In the genomic region with DNA sequence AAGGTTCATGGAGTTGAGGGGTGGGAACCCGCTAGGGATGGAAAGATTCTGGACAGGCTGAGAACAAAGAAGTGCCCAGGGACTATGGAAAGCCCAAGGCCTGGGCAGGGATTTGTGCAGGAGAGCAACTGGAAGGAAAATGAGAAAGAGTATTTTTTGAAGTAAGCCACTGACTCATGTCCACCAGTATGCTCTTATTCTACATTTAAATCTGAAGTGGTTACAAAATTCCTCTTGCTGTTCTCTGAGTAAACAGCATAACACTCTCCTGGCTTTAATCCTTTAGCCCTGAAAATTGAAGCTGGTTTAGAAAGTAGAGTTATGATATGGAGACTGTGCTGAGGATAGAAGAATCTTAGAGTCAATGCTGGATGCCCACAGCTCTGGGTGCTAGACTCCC, we compare ENCODE assay signal across 30 cellular contexts.
DNase-seq lines count a peak whose midpoint lies in the region; ATAC-seq and TF ChIP-seq lines count a peak whose summit lies in the region.
"Had no signal": no experiment of that assay in that cellular context is flagged by ENCODE, and none has a peak within 500 bp of the region (broad histone marks: within the 10 kb centered on the region; RNA-seq: fewer than 3 reads in every experiment).

No MANE protein-coding gene starts in this region.

- H3K4me3 ChIP-seq in AG09309 (ENCODE audit: control insufficient read depth, low read depth, low read length), result no peak overlapping the region
- H3K4me3 ChIP-seq in fibroblast of the aortic adventitia (ENCODE audit: low read depth, low read length), result no peak overlapping the region
- no peak overlapping the region for H3K4me3 ChIP-seq in retinal pigment epithelial cell (ENCODE audit: low read length)
- H3K4me3 ChIP-seq: gastrocnemius medialis, left ventricle myocardium inferior, stomach, tibial nerve had no signal

- TF ChIP-seq CTCF in AG09309 (IDR thresholded peaks at IDR 0.05; ENCODE audit: control insufficient read depth, insufficient read depth, low read depth, low read length, missing control alignments), result no peak
- TF ChIP-seq CTCF in fibroblast of the aortic adventitia (IDR thresholded peaks at IDR 0.05; ENCODE audit: insufficient read depth, low read length), result no peak
- TF ChIP-seq CTCF in retinal pigment epithelial cell (conservative IDR thresholded peaks at IDR 0.05; ENCODE audit: low read depth, low read length), result no peak

- ATAC-seq in HG02623 (IDR thresholded peaks at IDR 0.05; ENCODE audit: unreplicated experiment), result no peak
- ATAC-seq: gastrocnemius medialis; naive thymus-derived CD8-positive, alpha-beta T cell had no signal

- DNase-seq in AG09309 (ENCODE audit: low read depth) (peak; percentile 5), LHCN-M2 (ENCODE audit: low read depth) (peak; percentile 21), fibroblast of the aortic adventitia (ENCODE audit: low read depth) (peak; percentile 1), retinal pigment epithelial cell (ENCODE audit: low read depth) (peak; percentile 20), NCI-H345 treated with DMSO at 0.1 percent for 48 hours (lab: John Stamatoyannopoulos, UW; ENCODE audit: unreplicated experiment) (no peak), NCI-H748 (lab: John Stamatoyannopoulos, UW; ENCODE audit: unreplicated experiment) (no peak), cortex of kidney (lab: John Stamatoyannopoulos, UW) (no peak)
- DNase-seq: ACHN; activated CD4-positive, alpha-beta T cell treated with anti-CD3 and anti-CD28 coated beads, Interleukin-2, amount 10 ng/mL, durations not matched to agents 24 days and 14 days; activated T-cell treated with anti-CD3 and anti-CD28 coated beads, Interleukin-2, amount 50 U/mL, for 48 hours; Calu3; effector CD8-positive, alpha-beta T cell; gastrocnemius medialis; GOT3; hypothalamus; immature natural killer cell; left ventricle myocardium inferior; midbrain; naive thymus-derived CD8-positive, alpha-beta T cell; NCI-H1105; NCI-H1930; NCI-H526 treated with DMSO at 0.1 percent for 48 hours; retina; SIG-M5; stimulated activated CD4-positive, alpha-beta T cell treated with anti-CD3 and anti-CD28 coated beads, Interleukin-2, amount 100 ng/mL, for 24 hours; stomach; T-helper 9 cell; WERI-Rb-1 had no signal

Comparison
In these comparisons a context has a peak if more than half of its experiments do, and no peak if none do; other contexts are left out.
1. DNase-seq: peak in AG09309 (single experiment), LHCN-M2 (single experiment), fibroblast of the aortic adventitia (single experiment) and retinal pigment epithelial cell (single experiment); none in NCI-H345 treated with DMSO at 0.1 percent for 48 hours (single experiment), NCI-H748 (single experiment) and cortex of kidney (single experiment).